In the genomic region with DNA sequence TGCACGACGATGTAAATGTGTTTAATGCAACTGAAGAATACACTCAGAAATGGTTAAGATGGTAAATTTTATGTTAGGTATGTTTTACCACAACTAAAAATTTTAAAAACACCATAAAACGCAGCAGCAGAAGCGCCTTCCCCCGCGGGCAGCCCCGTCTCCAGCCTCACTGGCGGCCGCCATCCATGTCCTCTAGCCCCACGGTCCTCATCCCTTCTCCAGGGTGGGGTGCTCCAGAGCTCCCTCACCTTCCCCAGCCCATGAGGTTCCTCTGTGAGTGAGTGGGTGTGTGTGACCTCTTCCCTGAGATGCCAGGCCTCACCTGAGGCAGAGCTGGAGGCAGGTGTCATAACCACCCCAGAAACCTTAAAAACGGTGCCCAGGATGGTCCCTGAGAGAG, we compare ENCODE assay signal across 40 cellular contexts. TPM values are rescaled to one million over a fixed set of nuclear protein-coding genes. Genes with fewer than 3 reads are reported as not detected.
"Had no signal": no experiment of that assay in that cellular context is flagged by ENCODE, and none has a peak within 500 bp of the region (broad histone marks: within the 10 kb centered on the region; RNA-seq: fewer than 3 reads in every experiment).

No MANE protein-coding gene starts in this region.

- H3K4me1 Mint-ChIP-seq: activated B cell treated with CpG ODN at 0.5 μM for 24 hours; activated CD4-positive, alpha-beta T cell treated with anti-CD3 and anti-CD28 coated beads, Interleukin-2, amount 10 ng/mL, durations not matched to agents 24 days and 14 days; activated naive CD8-positive, alpha-beta T cell treated with anti-CD3 and anti-CD28 coated beads for 36 hours; activated T-helper 17 cell treated with anti-CD3 and anti-CD28 coated beads, Interleukin-2, amount 50 U/mL, for 72 hours; central memory CD8-positive, alpha-beta T cell had no signal

- H3K36me3 ChIP-seq: adrenal gland, brain microvascular endothelial cell, breast epithelium had no signal

- FAIRE-seq: astrocyte, TTC549 had no signal

- H3K9me3 Mint-ChIP-seq: activated B cell treated with CpG ODN at 0.5 μM for 24 hours; activated CD4-positive, alpha-beta memory T cell treated with anti-CD3 and anti-CD28 coated beads for 36 hours; activated CD4-positive, alpha-beta T cell treated with anti-CD3 and anti-CD28 coated beads, Interleukin-2, amount 10 ng/mL, durations not matched to agents 24 days and 14 days; activated CD8-positive, alpha-beta T cell treated with anti-CD3 and anti-CD28 coated beads for 36 hours; activated naive CD4-positive, alpha-beta T cell treated with anti-CD3 and anti-CD28 coated beads for 36 hours; activated naive CD4-positive, alpha-beta T cell treated with anti-CD3 and anti-CD28 coated beads, Interleukin-2, amount 50 U/mL, for 72 hours; activated naive CD8-positive, alpha-beta T cell treated with anti-CD3 and anti-CD28 coated beads for 36 hours; activated T-cell treated with anti-CD3 and anti-CD28 coated beads, Interleukin-2, amount 50 U/mL, for 4 hours; activated T-cell treated with anti-CD3 and anti-CD28 coated beads, Interleukin-2, amount 50 U/mL, for 72 hours; activated T-helper 1 cell treated with anti-CD3 and anti-CD28 coated beads, Interleukin-12 subunit alpha, Interleukin-12 subunit beta, Interleukin-2, Interleukin-4 antibody, amounts not matched to agents 30 ng/mL and 10 ng/mL and 1 ng/mL, durations not matched to agents 14 hours and 24 hours and 36 hours; activated T-helper 17 cell treated with anti-CD3 and anti-CD28 coated beads, Interleukin-2, amount 50 U/mL, for 72 hours; central memory CD8-positive, alpha-beta T cell; T-helper 1 cell treated with Interleukin-12 subunit alpha and Interleukin-12 subunit beta and Interleukin-4 antibody, amounts not matched to agents 30 μg/mL and 1 μg/mL, for 36 hours; T-helper 2 cell treated with Interferon-gamma antibody and Interleukin-4, amounts not matched to agents 5 μg/mL and 100 μg/mL, for 36 hours had no signal

- H3K4me3 Mint-ChIP-seq: activated B cell treated with CpG ODN at 0.5 μM for 24 hours; activated CD4-positive, alpha-beta memory T cell treated with anti-CD3 and anti-CD28 coated beads for 36 hours; activated CD4-positive, alpha-beta T cell treated with anti-CD3 and anti-CD28 coated beads, Interleukin-2, amount 10 ng/mL, durations not matched to agents 24 days and 14 days; activated CD8-positive, alpha-beta T cell treated with anti-CD3 and anti-CD28 coated beads for 36 hours; activated naive CD4-positive, alpha-beta T cell treated with anti-CD3 and anti-CD28 coated beads for 36 hours; activated naive CD8-positive, alpha-beta T cell treated with anti-CD3 and anti-CD28 coated beads for 36 hours; activated T-cell treated with anti-CD3 and anti-CD28 coated beads, Interleukin-2, amount 50 U/mL, for 4 hours; activated T-cell treated with anti-CD3 and anti-CD28 coated beads, Interleukin-2, amount 50 U/mL, for 72 hours; activated T-helper 1 cell treated with anti-CD3 and anti-CD28 coated beads, Interleukin-12 subunit alpha, Interleukin-12 subunit beta, Interleukin-2, Interleukin-4 antibody, amounts not matched to agents 30 ng/mL and 10 ng/mL and 1 ng/mL, durations not matched to agents 14 hours and 24 hours and 36 hours; activated T-helper 17 cell treated with anti-CD3 and anti-CD28 coated beads, Interleukin-2, amount 50 U/mL, for 72 hours; central memory CD8-positive, alpha-beta T cell; T-helper 1 cell treated with Interleukin-12 subunit alpha and Interleukin-12 subunit beta and Interleukin-4 antibody, amounts not matched to agents 30 μg/mL and 1 μg/mL, for 36 hours; T-helper 2 cell treated with Interferon-gamma antibody and Interleukin-4, amounts not matched to agents 5 μg/mL and 100 μg/mL, for 36 hours had no signal

- H3K27me3 Mint-ChIP-seq: activated CD4-positive, alpha-beta T cell treated with anti-CD3 and anti-CD28 coated beads, Interleukin-2, amount 10 ng/mL, durations not matched to agents 24 days and 14 days; activated CD8-positive, alpha-beta T cell treated with anti-CD3 and anti-CD28 coated beads for 36 hours had no signal

- H3K36me3 Mint-ChIP-seq: activated CD4-positive, alpha-beta memory T cell treated with anti-CD3 and anti-CD28 coated beads for 36 hours; activated naive CD4-positive, alpha-beta T cell treated with anti-CD3 and anti-CD28 coated beads, Interleukin-2, amount 50 U/mL, for 72 hours; activated naive CD8-positive, alpha-beta T cell treated with anti-CD3 and anti-CD28 coated beads for 36 hours had no signal

- H3K27ac ChIP-seq: adrenal gland, body of pancreas, brain microvascular endothelial cell, breast epithelium, VCaP had no signal

- DNase-seq: activated B cell treated with CpG ODN at 0.5 μM for 24 hours; activated CD4-positive, alpha-beta memory T cell treated with anti-CD3 and anti-CD28 coated beads for 36 hours; activated CD4-positive, alpha-beta T cell treated with anti-CD3 and anti-CD28 coated beads for 4 hours; activated CD4-positive, alpha-beta T cell treated with anti-CD3 and anti-CD28 coated beads, Interleukin-2, amount 10 ng/mL, durations not matched to agents 24 days and 14 days; activated CD4-positive, alpha-beta T cell treated with anti-CD3 and anti-CD28 coated beads, Interleukin-2, amount 50 U/mL, for 1 hour; activated CD4-positive, alpha-beta T cell treated with anti-CD3 and anti-CD28 coated beads, Interleukin-2, amount 50 U/mL, for 4 hours; activated CD4-positive, CD25-positive, alpha-beta regulatory T cell treated with anti-CD3 and anti-CD28 coated beads, Interleukin-2, amount 50 U/mL, for 72 hours; activated CD8-positive, alpha-beta memory T cell treated with anti-CD3 and anti-CD28 coated beads, Interleukin-2, amount 50 U/mL, for 4 hours; activated CD8-positive, alpha-beta T cell treated with anti-CD3 and anti-CD28 coated beads for 36 hours; activated effector memory CD4-positive, alpha-beta T cell treated with anti-CD3 and anti-CD28 coated beads, Interleukin-2, amount 50 U/mL, for 16 hours; activated gamma-delta T cell treated with Interleukin-2 at 50 U/mL for 16 hours; activated naive CD4-positive, alpha-beta T cell; activated naive CD4-positive, alpha-beta T cell treated with anti-CD3 and anti-CD28 coated beads for 36 hours; activated naive CD4-positive, alpha-beta T cell treated with anti-CD3 and anti-CD28 coated beads, Interleukin-2, amount 50 U/mL, for 16 hours; activated naive CD8-positive, alpha-beta T cell treated with anti-CD3 and anti-CD28 coated beads for 36 hours; activated T-cell treated with anti-CD3 and anti-CD28 coated beads for 4 hours; activated T-cell treated with anti-CD3 and anti-CD28 coated beads, Interleukin-2, amount 50 U/mL, for 1 hour; activated T-cell treated with anti-CD3 and anti-CD28 coated beads, Interleukin-2, amount 50 U/mL, for 4 hours; activated T-cell treated with anti-CD3 and anti-CD28 coated beads, Interleukin-2, amount 50 U/mL, for 72 hours; adrenal gland; amniotic stem cell; aorta; body of pancreas; brain microvascular endothelial cell; caudate nucleus; cerebellar nuclear complex; T-helper 1 cell; T-helper 2 cell; T-helper 9 cell had no signal

- H3K9me3 ChIP-seq: adrenal gland, body of pancreas, breast epithelium had no signal

- H3K27ac Mint-ChIP-seq: activated B cell treated with CpG ODN at 0.5 μM for 24 hours; activated CD4-positive, alpha-beta memory T cell treated with anti-CD3 and anti-CD28 coated beads for 36 hours; activated CD4-positive, alpha-beta T cell treated with anti-CD3 and anti-CD28 coated beads, Interleukin-2, amount 10 ng/mL, durations not matched to agents 24 days and 14 days; activated CD8-positive, alpha-beta T cell treated with anti-CD3 and anti-CD28 coated beads for 36 hours; activated naive CD4-positive, alpha-beta T cell treated with anti-CD3 and anti-CD28 coated beads for 36 hours; activated naive CD4-positive, alpha-beta T cell treated with anti-CD3 and anti-CD28 coated beads, Interleukin-2, amount 50 U/mL, for 72 hours; activated naive CD8-positive, alpha-beta T cell treated with anti-CD3 and anti-CD28 coated beads for 36 hours; activated T-cell treated with anti-CD3 and anti-CD28 coated beads, Interleukin-2, amount 50 U/mL, for 72 hours; activated T-helper 1 cell treated with anti-CD3 and anti-CD28 coated beads, Interleukin-12 subunit alpha, Interleukin-12 subunit beta, Interleukin-2, Interleukin-4 antibody, amounts not matched to agents 30 ng/mL and 10 ng/mL and 1 ng/mL, durations not matched to agents 14 hours and 24 hours and 36 hours; activated T-helper 17 cell treated with anti-CD3 and anti-CD28 coated beads, Interleukin-2, amount 50 U/mL, for 72 hours; T-helper 1 cell treated with Interleukin-12 subunit alpha and Interleukin-12 subunit beta and Interleukin-4 antibody, amounts not matched to agents 30 μg/mL and 1 μg/mL, for 36 hours; T-helper 2 cell treated with Interferon-gamma antibody and Interleukin-4, amounts not matched to agents 5 μg/mL and 100 μg/mL, for 36 hours had no signal

- H3K4me1 ChIP-seq: adrenal gland, body of pancreas, breast epithelium had no signal

- H3K27me3 ChIP-seq: adrenal gland, body of pancreas, brain microvascular endothelial cell, breast epithelium had no signal

- ATAC-seq: activated CD8-positive, alpha-beta T cell treated with anti-CD3 and anti-CD28 coated beads for 36 hours; activated naive CD4-positive, alpha-beta T cell treated with anti-CD3 and anti-CD28 coated beads, Interleukin-2, amount 50 U/mL, for 72 hours; activated T-cell treated with anti-CD3 and anti-CD28 coated beads, Interleukin-2, amount 50 U/mL, for 4 hours; activated T-cell treated with anti-CD3 and anti-CD28 coated beads, Interleukin-2, amount 50 U/mL, for 72 hours; activated T-helper 17 cell treated with anti-CD3 and anti-CD28 coated beads, Interleukin-2, amount 50 U/mL, for 72 hours; body of pancreas had no signal

- H3K4me3 ChIP-seq: adrenal gland, body of pancreas, breast epithelium had no signal

RNA-seq across cellular contexts. Expression of gene INHBB, which starts 17.0 kb away (rescaled TPM):
- total RNA-seq: activated B cell treated with CpG ODN at 0.5 μM for 24 hours; activated CD4-positive, alpha-beta memory T cell treated with anti-CD3 and anti-CD28 coated beads for 36 hours; activated CD4-positive, alpha-beta T cell treated with anti-CD3 and anti-CD28 coated beads, Interleukin-2, amount 10 ng/mL, durations not matched to agents 24 days and 14 days; activated CD8-positive, alpha-beta memory T cell treated with anti-CD3 and anti-CD28 coated beads for 36 hours; activated CD8-positive, alpha-beta T cell treated with anti-CD3 and anti-CD28 coated beads for 36 hours; activated naive CD4-positive, alpha-beta T cell treated with anti-CD3 and anti-CD28 coated beads for 36 hours; activated naive CD4-positive, alpha-beta T cell treated with anti-CD3 and anti-CD28 coated beads, Interleukin-2, amount 50 U/mL, for 72 hours; activated naive CD8-positive, alpha-beta T cell treated with anti-CD3 and anti-CD28 coated beads for 36 hours; activated T-cell treated with anti-CD3 and anti-CD28 coated beads, Interleukin-2, amount 50 U/mL, for 72 hours; activated T-helper 1 cell treated with anti-CD3 and anti-CD28 coated beads, Interleukin-12 subunit alpha, Interleukin-12 subunit beta, Interleukin-2, Interleukin-4 antibody, amounts not matched to agents 30 ng/mL and 10 ng/mL and 1 ng/mL, durations not matched to agents 14 hours and 24 hours and 36 hours; activated T-helper 17 cell treated with anti-CD3 and anti-CD28 coated beads, Interleukin-2, amount 50 U/mL, for 72 hours had no signal
